In the genomic region with DNA sequence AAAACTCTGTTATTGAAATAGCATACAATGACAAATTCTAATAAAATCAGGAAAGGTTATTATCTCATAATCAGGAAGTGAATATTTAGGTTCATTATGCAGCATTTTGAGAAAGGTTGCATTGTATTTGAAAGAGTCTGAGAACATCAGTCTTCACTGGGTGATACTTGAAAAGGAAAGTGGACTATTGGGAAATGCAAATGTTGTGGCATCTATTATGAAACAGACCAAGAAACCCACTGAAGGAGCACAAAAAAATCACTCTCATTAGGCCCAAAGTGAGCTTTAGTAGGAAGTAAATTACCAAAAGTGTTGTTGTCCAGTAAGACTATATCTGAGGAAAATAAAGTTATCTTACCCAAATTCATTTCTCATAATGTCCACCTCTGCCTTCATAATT, we compare ENCODE assay signal across 21 cellular contexts.
DNase-seq lines count a peak whose midpoint lies in the region; ATAC-seq and TF ChIP-seq lines count a peak whose summit lies in the region.
"Had no signal": no experiment of that assay in that cellular context is flagged by ENCODE, and none has a peak within 500 bp of the region (broad histone marks: within the 10 kb centered on the region; RNA-seq: fewer than 3 reads in every experiment).

No MANE protein-coding gene starts in this region.

- H3K27me3 ChIP-seq in stomach, result no peaks in the 10 kb centered on the region
- H3K27me3 ChIP-seq: left lung, Peyer's patch, vagina had no signal

- CTCF ChIA-PET in GM10248 (lab: Yijun Ruan, JAX), result interaction anchor here (1.6 to 21.2 kb wide), 3 partner anchors 13 to 718 kb away, joined by 3 to 423 read pairs (median 4); no protein-coding TSS in a partner anchor

- POLR2A ChIA-PET in GM10248 (lab: Yijun Ruan, JAX), result no interaction called here

- no peak overlapping the region for H3K4me3 ChIP-seq in stomach
- H3K4me3 ChIP-seq: left lung, Peyer's patch, vagina had no signal

- TF ChIP-seq CTCF in GM10248 (IDR thresholded peaks at IDR 0.05; ENCODE audit: control extremely low read depth, extremely low read depth, low read depth, missing control alignments), result no peak
- TF ChIP-seq CTCF in stomach (IDR thresholded peaks at IDR 0.05), result no peak

- no peak overlapping the region for H3K27ac ChIP-seq in stomach
- H3K27ac ChIP-seq: left lung, Peyer's patch, vagina had no signal

- intact Hi-C loops in posterior vena cava (cut with DNase I) (no loop called here), stomach (cut with DNase I; ENCODE audit: low total_unique reads) (no loop called here)

- DNase-seq in GM10248 (ENCODE audit: extremely low spot score) (peak; percentile 13), posterior vena cava (ENCODE audit: low spot score) (no peak), HPDE6-E6E7 (ENCODE audit: extremely low spot score) (no peak), stomach (no peak)
- DNase-seq: activated CD4-positive, alpha-beta T cell treated with anti-CD3 and anti-CD28 coated beads, Interleukin-2, amount 10 ng/mL, durations not matched to agents 7 days and 5 days; aorta; DMS153; HCEC 1CT; hypothalamus; left lung; NCI-H1105 treated with DMSO at 0.1 percent for 48 hours; NCI-H345; Peyer's patch; stimulated activated CD4-positive, alpha-beta T cell treated with anti-CD3 and anti-CD28 coated beads, Interleukin-4, amount 100 ng/mL, for 1 hour; T-helper 2 cell had no signal

- ATAC-seq in GM19043 (IDR thresholded peaks at IDR 0.05; ENCODE audit: low read depth, unreplicated experiment) (peak; percentile 64), HG02798 (IDR thresholded peaks at IDR 0.05; ENCODE audit: poor library complexity, unreplicated experiment) (peak; percentile 55), HG03558 (IDR thresholded peaks at IDR 0.05; ENCODE audit: extremely low read depth, unreplicated experiment) (peak; percentile 77), HG02571 (IDR thresholded peaks at IDR 0.05; ENCODE audit: unreplicated experiment) (no peak)
- ATAC-seq: left lung; stimulated activated memory B cell treated with anti-CD40 and anti-IgM and Interleukin-4, amounts not matched to agents 10 μg/mL and 1 μg/mL and 100 μg/mL, for 72 hours had no signal

- peaks cover 0 to 7% (median 2%) of the 10 kb centered on the region in 4 donors for H3K4me1 ChIP-seq in stomach
- H3K4me1 ChIP-seq: left lung, Peyer's patch had no signal

- no peaks in the 10 kb centered on the region for H3K36me3 ChIP-seq in stomach
- H3K36me3 ChIP-seq: left lung, Peyer's patch, vagina had no signal

- TF ChIP-seq EP300 in stomach (IDR thresholded peaks at IDR 0.05), result no peak

- TF ChIP-seq POLR2A in stomach (IDR thresholded peaks at IDR 0.05), result no peak

- H3K9me3 ChIP-seq in stomach, result no peaks in the 10 kb centered on the region
- H3K9me3 ChIP-seq: left lung, Peyer's patch, vagina had no signal
